ENCODE assay signal across 34 cellular contexts in genomic region chr5:2764581-2764980, GRCh38. TPM values are rescaled to one million over a fixed set of nuclear protein-coding genes. Genes with fewer than 3 reads are reported as not detected.
"Had no signal": no experiment of that assay in that cellular context is flagged by ENCODE, and none has a peak within 500 bp of the region (broad histone marks: within the 10 kb centered on the region; RNA-seq: fewer than 3 reads in every experiment).

No MANE protein-coding gene starts in this region.

- H3K27ac ChIP-seq: Peyer's patch, SJSA1 had no signal

- H3K27me3 ChIP-seq: Peyer's patch, SJSA1 had no signal

- H3K27ac Mint-ChIP-seq: activated CD4-positive, alpha-beta memory T cell treated with anti-CD3 and anti-CD28 coated beads for 36 hours; activated CD4-positive, alpha-beta T cell treated with anti-CD3 and anti-CD28 coated beads, Interleukin-2, amount 10 ng/mL, durations not matched to agents 7 days and 5 days; activated naive CD4-positive, alpha-beta T cell treated with anti-CD3 and anti-CD28 coated beads, Interleukin-2, amount 10 ng/mL, durations not matched to agents 7 days and 5 days; activated naive CD8-positive, alpha-beta T cell; activated naive CD8-positive, alpha-beta T cell treated with anti-CD3 and anti-CD28 coated beads, Interleukin-2, amount 50 U/mL, for 24 hours; activated T-helper 1 cell treated with anti-CD3 and anti-CD28 coated beads, Interleukin-12 subunit alpha, Interleukin-12 subunit beta, Interleukin-2, Interleukin-4 antibody, amounts not matched to agents 30 ng/mL and 10 ng/mL and 1 ng/mL, durations not matched to agents 14 hours and 24 hours and 36 hours; brain; T-helper 1 cell treated with Interleukin-12 subunit alpha and Interleukin-12 subunit beta and Interleukin-4 antibody, amounts not matched to agents 30 μg/mL and 1 μg/mL, for 36 hours; T-helper 2 cell treated with Interferon-gamma antibody and Interleukin-4, amounts not matched to agents 5 μg/mL and 100 μg/mL, for 36 hours had no signal

- H3K36me3 ChIP-seq: MG63, Peyer's patch, SJSA1 had no signal

- H3K4me3 Mint-ChIP-seq: activated CD4-positive, alpha-beta memory T cell treated with anti-CD3 and anti-CD28 coated beads for 36 hours; activated CD4-positive, alpha-beta T cell treated with anti-CD3 and anti-CD28 coated beads, Interleukin-2, amount 10 ng/mL, durations not matched to agents 7 days and 5 days; activated naive CD4-positive, alpha-beta T cell treated with anti-CD3 and anti-CD28 coated beads, Interleukin-2, amount 10 ng/mL, durations not matched to agents 7 days and 5 days; activated naive CD8-positive, alpha-beta T cell; activated naive CD8-positive, alpha-beta T cell treated with anti-CD3 and anti-CD28 coated beads, Interleukin-2, amount 50 U/mL, for 24 hours; activated T-cell treated with anti-CD3 and anti-CD28 coated beads, Interleukin-2, amount 50 U/mL, for 4 hours; activated T-helper 1 cell treated with anti-CD3 and anti-CD28 coated beads, Interleukin-12 subunit alpha, Interleukin-12 subunit beta, Interleukin-2, Interleukin-4 antibody, amounts not matched to agents 30 ng/mL and 10 ng/mL and 1 ng/mL, durations not matched to agents 14 hours and 24 hours and 36 hours; brain; T-helper 1 cell treated with Interleukin-12 subunit alpha and Interleukin-12 subunit beta and Interleukin-4 antibody, amounts not matched to agents 30 μg/mL and 1 μg/mL, for 36 hours; T-helper 2 cell treated with Interferon-gamma antibody and Interleukin-4, amounts not matched to agents 5 μg/mL and 100 μg/mL, for 36 hours had no signal

- FAIRE-seq: TTC549 had no signal

- H3K9ac ChIP-seq: SK-N-SH had no signal

- H3K4me1 Mint-ChIP-seq: activated CD4-positive, alpha-beta T cell treated with anti-CD3 and anti-CD28 coated beads, Interleukin-2, amount 10 ng/mL, durations not matched to agents 7 days and 5 days; activated naive CD4-positive, alpha-beta T cell treated with anti-CD3 and anti-CD28 coated beads, Interleukin-2, amount 10 ng/mL, durations not matched to agents 7 days and 5 days; activated naive CD8-positive, alpha-beta T cell treated with anti-CD3 and anti-CD28 coated beads, Interleukin-2, amount 50 U/mL, for 24 hours had no signal

- H3K4me3 ChIP-seq: MG63, Peyer's patch, SJSA1 had no signal

- H3K4me1 ChIP-seq: Peyer's patch, SJSA1 had no signal

- H3K36me3 Mint-ChIP-seq: activated CD4-positive, alpha-beta memory T cell treated with anti-CD3 and anti-CD28 coated beads for 36 hours; activated naive CD4-positive, alpha-beta T cell treated with anti-CD3 and anti-CD28 coated beads, Interleukin-2, amount 10 ng/mL, durations not matched to agents 7 days and 5 days; activated naive CD8-positive, alpha-beta T cell; brain had no signal

- H3K4me2 ChIP-seq: SK-N-SH had no signal

- ATAC-seq: activated naive CD8-positive, alpha-beta T cell treated with anti-CD3 and anti-CD28 coated beads, Interleukin-2, amount 50 U/mL, for 24 hours; activated T-cell treated with anti-CD3 and anti-CD28 coated beads, Interleukin-2, amount 50 U/mL, for 4 hours; PC-3 had no signal

- H3K9me3 ChIP-seq: MG63, Peyer's patch, SJSA1, SK-N-SH had no signal

- H3K9me3 Mint-ChIP-seq: activated CD4-positive, alpha-beta memory T cell treated with anti-CD3 and anti-CD28 coated beads for 36 hours; activated CD4-positive, alpha-beta T cell treated with anti-CD3 and anti-CD28 coated beads, Interleukin-2, amount 10 ng/mL, durations not matched to agents 7 days and 5 days; activated naive CD4-positive, alpha-beta T cell treated with anti-CD3 and anti-CD28 coated beads, Interleukin-2, amount 10 ng/mL, durations not matched to agents 7 days and 5 days; activated naive CD8-positive, alpha-beta T cell treated with anti-CD3 and anti-CD28 coated beads, Interleukin-2, amount 50 U/mL, for 24 hours; activated T-cell treated with anti-CD3 and anti-CD28 coated beads, Interleukin-2, amount 50 U/mL, for 4 hours; activated T-helper 1 cell treated with anti-CD3 and anti-CD28 coated beads, Interleukin-12 subunit alpha, Interleukin-12 subunit beta, Interleukin-2, Interleukin-4 antibody, amounts not matched to agents 30 ng/mL and 10 ng/mL and 1 ng/mL, durations not matched to agents 14 hours and 24 hours and 36 hours; brain; T-helper 1 cell treated with Interleukin-12 subunit alpha and Interleukin-12 subunit beta and Interleukin-4 antibody, amounts not matched to agents 30 μg/mL and 1 μg/mL, for 36 hours; T-helper 2 cell treated with Interferon-gamma antibody and Interleukin-4, amounts not matched to agents 5 μg/mL and 100 μg/mL, for 36 hours had no signal

- DNase-seq: activated CD4-positive, alpha-beta memory T cell treated with anti-CD3 and anti-CD28 coated beads for 36 hours; activated CD4-positive, alpha-beta T cell treated with anti-CD3 and anti-CD28 coated beads, Interleukin-2, amount 10 ng/mL, durations not matched to agents 7 days and 5 days; activated CD8-positive, alpha-beta memory T cell treated with anti-CD3 and anti-CD28 coated beads, Interleukin-2, amount 50 U/mL, for 4 hours; activated naive CD4-positive, alpha-beta T cell treated with anti-CD3 and anti-CD28 coated beads, Interleukin-2, amount 10 ng/mL, durations not matched to agents 7 days and 5 days; activated naive CD8-positive, alpha-beta T cell treated with anti-CD3 and anti-CD28 coated beads, Interleukin-2, amount 50 U/mL, for 24 hours; activated T-cell treated with anti-CD3 and anti-CD28 coated beads for 4 hours; activated T-cell treated with anti-CD3 and anti-CD28 coated beads, Interleukin-2, amount 50 U/mL, for 4 hours; anterior cingulate cortex; caudate nucleus; Kasumi-1; KBM-7; MG63; NCI-H1048; NCI-H1105 treated with DMSO at 0.1 percent for 48 hours; NCI-H1436; NCI-H1694; NCI-H1930; NCI-H2107; NCI-H2171; NCI-H510A; NCI-H526; NCI-H748 treated with DMSO at 0.1 percent for 48 hours; NK-92 treated with Interleukin-12 subunit alpha and Interleukin-12 subunit beta, amount 100 ng/mL, for 24 hours; PC-3; Peyer's patch; SHP77 treated with DMSO at 0.1 percent for 48 hours; SK-N-SH had no signal

RNA-seq across cellular contexts. Expression of gene IRX2, which starts 13.1 kb away (rescaled TPM):
- total RNA-seq: activated CD4-positive, alpha-beta memory T cell treated with anti-CD3 and anti-CD28 coated beads for 36 hours; activated CD4-positive, alpha-beta T cell treated with anti-CD3 and anti-CD28 coated beads, Interleukin-2, amount 10 ng/mL, durations not matched to agents 7 days and 5 days; activated T-helper 1 cell treated with anti-CD3 and anti-CD28 coated beads, Interleukin-12 subunit alpha, Interleukin-12 subunit beta, Interleukin-2, Interleukin-4 antibody, amounts not matched to agents 30 ng/mL and 10 ng/mL and 1 ng/mL, durations not matched to agents 14 hours and 24 hours and 36 hours; Peyer's patch had no signal
